In the genomic region with DNA sequence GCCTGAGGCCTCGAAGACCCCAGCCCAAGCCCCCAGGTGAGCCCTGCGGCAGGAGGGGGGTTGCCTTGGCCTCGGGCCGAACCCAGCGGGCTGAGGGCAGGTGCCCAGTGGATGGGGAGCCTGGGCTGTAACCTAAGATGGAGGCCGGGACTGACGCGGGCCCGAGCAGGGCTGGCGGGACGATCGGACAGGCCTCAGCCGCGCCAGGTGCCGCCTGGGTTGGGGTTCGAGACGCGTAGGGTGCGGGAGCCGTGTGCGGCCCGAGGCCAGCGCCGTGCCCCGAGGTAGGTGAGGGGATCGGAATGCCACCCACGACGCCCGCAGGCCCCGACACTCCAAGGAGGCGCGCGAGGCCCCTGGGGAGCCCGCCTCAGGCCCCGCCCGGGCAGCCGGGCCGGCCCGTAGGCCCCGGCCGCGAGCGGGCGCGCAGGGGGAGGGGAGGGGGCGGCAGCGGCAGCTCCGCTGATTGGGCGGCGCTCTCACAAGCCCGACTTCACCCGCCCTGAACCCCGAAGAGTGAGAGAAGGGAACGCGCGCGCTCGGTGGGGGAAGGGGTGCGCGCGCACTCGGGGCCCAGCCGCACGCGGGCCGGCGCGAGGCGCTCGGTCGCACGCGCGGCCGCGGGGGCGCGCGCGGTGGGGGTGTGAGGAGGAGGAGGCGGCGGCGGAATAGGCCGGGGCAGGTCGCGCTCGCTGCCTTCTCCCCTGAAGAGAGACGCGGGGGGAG, we compare ENCODE assay signal across 8 cellular contexts. TPM values are rescaled to one million over a fixed set of nuclear protein-coding genes. Genes with fewer than 3 reads are reported as not detected.
DNase-seq lines count a peak whose midpoint lies in the region; ATAC-seq, FAIRE-seq and TF ChIP-seq lines count a peak whose summit lies in the region.

A gene with protein sequence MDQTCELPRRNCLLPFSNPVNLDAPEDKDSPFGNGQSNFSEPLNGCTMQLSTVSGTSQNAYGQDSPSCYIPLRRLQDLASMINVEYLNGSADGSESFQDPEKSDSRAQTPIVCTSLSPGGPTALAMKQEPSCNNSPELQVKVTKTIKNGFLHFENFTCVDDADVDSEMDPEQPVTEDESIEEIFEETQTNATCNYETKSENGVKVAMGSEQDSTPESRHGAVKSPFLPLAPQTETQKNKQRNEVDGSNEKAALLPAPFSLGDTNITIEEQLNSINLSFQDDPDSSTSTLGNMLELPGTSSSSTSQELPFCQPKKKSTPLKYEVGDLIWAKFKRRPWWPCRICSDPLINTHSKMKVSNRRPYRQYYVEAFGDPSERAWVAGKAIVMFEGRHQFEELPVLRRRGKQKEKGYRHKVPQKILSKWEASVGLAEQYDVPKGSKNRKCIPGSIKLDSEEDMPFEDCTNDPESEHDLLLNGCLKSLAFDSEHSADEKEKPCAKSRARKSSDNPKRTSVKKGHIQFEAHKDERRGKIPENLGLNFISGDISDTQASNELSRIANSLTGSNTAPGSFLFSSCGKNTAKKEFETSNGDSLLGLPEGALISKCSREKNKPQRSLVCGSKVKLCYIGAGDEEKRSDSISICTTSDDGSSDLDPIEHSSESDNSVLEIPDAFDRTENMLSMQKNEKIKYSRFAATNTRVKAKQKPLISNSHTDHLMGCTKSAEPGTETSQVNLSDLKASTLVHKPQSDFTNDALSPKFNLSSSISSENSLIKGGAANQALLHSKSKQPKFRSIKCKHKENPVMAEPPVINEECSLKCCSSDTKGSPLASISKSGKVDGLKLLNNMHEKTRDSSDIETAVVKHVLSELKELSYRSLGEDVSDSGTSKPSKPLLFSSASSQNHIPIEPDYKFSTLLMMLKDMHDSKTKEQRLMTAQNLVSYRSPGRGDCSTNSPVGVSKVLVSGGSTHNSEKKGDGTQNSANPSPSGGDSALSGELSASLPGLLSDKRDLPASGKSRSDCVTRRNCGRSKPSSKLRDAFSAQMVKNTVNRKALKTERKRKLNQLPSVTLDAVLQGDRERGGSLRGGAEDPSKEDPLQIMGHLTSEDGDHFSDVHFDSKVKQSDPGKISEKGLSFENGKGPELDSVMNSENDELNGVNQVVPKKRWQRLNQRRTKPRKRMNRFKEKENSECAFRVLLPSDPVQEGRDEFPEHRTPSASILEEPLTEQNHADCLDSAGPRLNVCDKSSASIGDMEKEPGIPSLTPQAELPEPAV (N-terminal part only) (plus strand): TSS at position 655 of the 726 bp plus-strand sequence. CDS start 1,331 bp downstream, outside the sequence.

- H3K27ac Mint-ChIP-seq in CD8-positive, alpha-beta T cell: peak within 1 kb of the TSS; percentile 90

- no peak for TF ChIP-seq CTCF in CD8-positive, alpha-beta T cell (IDR thresholded peaks at IDR 0.05)
- TF ChIP-seq CTCF in subcutaneous adipose tissue (IDR thresholded peaks at IDR 0.05; ENCODE audit: low read depth): no peak

- no peaks in the 10 kb centered on the region for H3K27me3 Mint-ChIP-seq in CD8-positive, alpha-beta T cell (ENCODE audit: low read depth)

- peak within 1 kb of the TSS; percentile 85 for H3K4me3 Mint-ChIP-seq in CD8-positive, alpha-beta T cell

- peaks cover 30% of the 10 kb centered on the region for H3K36me3 Mint-ChIP-seq in CD8-positive, alpha-beta T cell

- intact Hi-C loops in CD8-positive, alpha-beta T cell (cut with DNase I, micrococcal nuclease): loop anchor here (1.0 to 10.0 kb wide), 7 partner anchors 17 to 1492 kb away; a partner anchor contains a TSS

- ATAC-seq in CD8-positive, alpha-beta T cell: peak; percentile 72
- ATAC-seq in GM19438 (IDR thresholded peaks at IDR 0.05; ENCODE audit: low read depth, unreplicated experiment) (peak; percentile 62), HG03575 (IDR thresholded peaks at IDR 0.05; ENCODE audit: extremely low read depth, insufficient number of reproducible peaks, low FRiP score, unreplicated experiment) (peak; percentile 29)

- no peaks in the 10 kb centered on the region for H3K9me3 Mint-ChIP-seq in CD8-positive, alpha-beta T cell

- no peaks in the 10 kb centered on the region for H3K27me3 ChIP-seq in CD8-positive, alpha-beta T cell (ENCODE audit: insufficient read depth, low read length)

- H3K4me1 ChIP-seq in CD8-positive, alpha-beta T cell (ENCODE audit: insufficient read depth, low read length): peaks cover 54% of the 10 kb centered on the region

- peak; percentile 56 for TF ChIP-seq POLR2A in Raji (IDR thresholded peaks at IDR 0.05; ENCODE audit: insufficient read depth, low read depth, low read length)

- POLR2A ChIA-PET in CD8-positive, alpha-beta T cell (lab: Charles Lee): interaction anchor here (1.0 to 2.7 kb wide), 4 partner anchors 19 to 322 kb away, joined by 3 to 10 read pairs (median 5); no protein-coding TSS in a partner anchor

- H3K36me3 ChIP-seq in CD8-positive, alpha-beta T cell (ENCODE audit: insufficient read depth, low read length): peaks cover 8% of the 10 kb centered on the region

- peak within 1 kb of the TSS; percentile 64 for H3K27ac ChIP-seq in CD8-positive, alpha-beta T cell (ENCODE audit: low read depth, low read length)

- peak within 1 kb of the TSS; percentile 58 for H3K4me3 ChIP-seq in CD8-positive, alpha-beta T cell (ENCODE audit: low read depth, low read length)

- CTCF ChIA-PET in CD8-positive, alpha-beta T cell (lab: Charles Lee): interaction anchor here (11.7 kb wide), 1 partner anchor 19 kb away, joined by 74 read pairs; no protein-coding TSS in a partner anchor

- no peak for FAIRE-seq in frontal cortex (lab: Jason Lieb, UNC)

- peaks cover 54% of the 10 kb centered on the region for H3K4me1 Mint-ChIP-seq in CD8-positive, alpha-beta T cell (ENCODE audit: low read depth)

- peak; percentile 81 to 93 (median 88) for DNase-seq in CD8-positive, alpha-beta T cell
- DNase-seq in activated naive CD4-positive, alpha-beta T cell (lab: John Stamatoyannopoulos, UW): peak; percentile 67 to 92 (median 77)
- peak; percentile 90 to 93 for DNase-seq in frontal cortex (ENCODE audit: low spot score in 2 of 2)
- peak; percentile 36 for DNase-seq in non-pigmented ciliary epithelial cell (ENCODE audit: low read depth)

- no peaks in the 10 kb centered on the region for H3K9me3 ChIP-seq in CD8-positive, alpha-beta T cell (ENCODE audit: low read length)

RNA-seq across cellular contexts. Expression of the gene that starts here (rescaled TPM):
- total RNA-seq in CD8-positive, alpha-beta T cell: 10 to 100 TPM; 71.8 to 75.2 TPM
- 58.7 TPM for total RNA-seq in frontal cortex
- total RNA-seq in subcutaneous adipose tissue: 10 to 100 TPM; 35.2 to 52.0 (median 37.7) TPM

Comparison
In these comparisons a context has a peak if more than half of its experiments do, and no peak if none do; other contexts are left out.
1. Peak in every context shown above with its lines: DNase-seq, ATAC-seq, H3K4me3 ChIP-seq and H3K27ac ChIP-seq.
2. DNase-seq: peak in every context shown above with its lines; median percentile 92 in frontal cortex; 88 in CD8-positive, alpha-beta T cell; 77 in activated naive CD4-positive, alpha-beta T cell; 36 in non-pigmented ciliary epithelial cell.